Comparison of ENCODE assay signal across 17 cellular contexts in the genomic region with DNA sequence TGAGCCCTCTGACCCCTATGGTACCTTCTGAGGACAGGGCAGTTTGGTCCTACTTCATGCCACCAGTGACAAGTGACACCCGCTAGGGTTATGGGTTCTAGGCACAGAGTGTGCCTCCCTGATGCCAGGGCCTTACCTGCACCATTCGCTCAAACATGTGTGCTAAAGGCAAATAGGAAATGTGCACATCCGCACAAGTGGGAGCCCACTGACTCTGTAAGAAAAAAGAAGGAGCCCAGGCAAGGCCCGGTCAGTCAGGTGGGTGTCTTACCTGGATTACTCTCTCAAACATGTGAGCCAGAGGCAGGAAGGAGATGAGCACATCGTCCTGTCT. TPM values are rescaled to one million over a fixed set of nuclear protein-coding genes. Genes with fewer than 3 reads are reported as not detected.
A peak's percentile ranks its signal among the peaks of the same experiment; 100 is the strongest.
DNase-seq lines count a peak whose midpoint lies in the region; ATAC-seq and TF ChIP-seq lines count a peak whose summit lies in the region.
"Had no signal": no experiment of that assay in that cellular context is flagged by ENCODE, and none has a peak within 500 bp of the region (broad histone marks: within the 10 kb centered on the region; RNA-seq: fewer than 3 reads in every experiment).

No MANE protein-coding gene starts in this region.

- H3K9me3 Mint-ChIP-seq in activated CD4-positive, alpha-beta T cell treated with anti-CD3 and anti-CD28 coated beads, Interleukin-2, amount 10 ng/mL, durations not matched to agents 7 days and 5 days: no peaks in the 10 kb centered on the region
- no peaks in the 10 kb centered on the region for H3K9me3 Mint-ChIP-seq in activated CD4-positive, alpha-beta memory T cell treated with anti-CD3 and anti-CD28 coated beads, Interleukin-2, amount 10 ng/mL, durations not matched to agents 7 days and 5 days
- H3K9me3 Mint-ChIP-seq in effector memory CD8-positive, alpha-beta T cell: no peaks in the 10 kb centered on the region
- H3K9me3 Mint-ChIP-seq in stimulated activated naive B cell treated with anti-CD40 and anti-IgM and Interleukin-4, amounts not matched to agents 10 μg/mL and 1 μg/mL and 100 μg/mL, for 72 hours: no peaks in the 10 kb centered on the region
- H3K9me3 Mint-ChIP-seq: brain had no signal

- H3K27ac Mint-ChIP-seq in activated CD4-positive, alpha-beta T cell treated with anti-CD3 and anti-CD28 coated beads, Interleukin-2, amount 10 ng/mL, durations not matched to agents 7 days and 5 days: peak overlapping the region; percentile 95
- peak overlapping the region; percentile 89 for H3K27ac Mint-ChIP-seq in activated CD4-positive, alpha-beta memory T cell treated with anti-CD3 and anti-CD28 coated beads, Interleukin-2, amount 10 ng/mL, durations not matched to agents 7 days and 5 days
- H3K27ac Mint-ChIP-seq in effector memory CD8-positive, alpha-beta T cell: peak overlapping the region; percentile 89 to 97
- H3K27ac Mint-ChIP-seq in stimulated activated naive B cell treated with anti-CD40 and anti-IgM and Interleukin-4, amounts not matched to agents 10 μg/mL and 1 μg/mL and 100 μg/mL, for 72 hours: peak overlapping the region; percentile 65
- H3K27ac Mint-ChIP-seq: brain had no signal

- TF ChIP-seq CTCF in BE2C (IDR thresholded peaks at IDR 0.05; ENCODE audit: low read depth, low read length) (no peak), RWPE1 (conservative IDR thresholded peaks at IDR 0.05; ENCODE audit: low read depth) (no peak)

- no peak for DNase-seq in activated CD4-positive, alpha-beta T cell treated with anti-CD3 and anti-CD28 coated beads, Interleukin-2, amount 10 ng/mL, durations not matched to agents 7 days and 5 days
- no peak for DNase-seq in activated CD4-positive, alpha-beta T cell treated with anti-CD3 and anti-CD28 coated beads for 48 hours
- peak; percentile 26 for DNase-seq in activated CD4-positive, alpha-beta memory T cell treated with anti-CD3 and anti-CD28 coated beads, Interleukin-2, amount 10 ng/mL, durations not matched to agents 7 days and 5 days
- no peak for DNase-seq in effector memory CD8-positive, alpha-beta T cell
- DNase-seq in stimulated activated naive B cell treated with anti-CD40 and anti-IgM and Interleukin-4, amounts not matched to agents 10 μg/mL and 1 μg/mL and 100 μg/mL, for 72 hours: no peak
- DNase-seq in BE2C: no peak
- DNase-seq in RWPE1 (ENCODE audit: low spot score): no peak
- no peak for DNase-seq in stimulated activated CD4-positive, alpha-beta T cell treated with anti-CD3 and anti-CD28 coated beads, Interleukin-4, amount 100 ng/mL, for 1 hour
- DNase-seq: dorsolateral prefrontal cortex, heart right ventricle, Karpas-422, kidney glomerular epithelial cell had no signal

- no peaks in the 10 kb centered on the region for H3K36me3 ChIP-seq in BE2C
- H3K36me3 ChIP-seq: heart right ventricle had no signal

- H3K36me3 Mint-ChIP-seq in activated CD4-positive, alpha-beta T cell treated with anti-CD3 and anti-CD28 coated beads, Interleukin-2, amount 10 ng/mL, durations not matched to agents 7 days and 5 days (ENCODE audit: low read depth): peaks cover 30% of the 10 kb centered on the region
- no peaks in the 10 kb centered on the region for H3K36me3 Mint-ChIP-seq in activated CD4-positive, alpha-beta memory T cell treated with anti-CD3 and anti-CD28 coated beads, Interleukin-2, amount 10 ng/mL, durations not matched to agents 7 days and 5 days (ENCODE audit: low read depth)
- peaks cover 18% of the 10 kb centered on the region for H3K36me3 Mint-ChIP-seq in effector memory CD8-positive, alpha-beta T cell (ENCODE audit: insufficient read depth)
- H3K36me3 Mint-ChIP-seq in stimulated activated naive B cell treated with anti-CD40 and anti-IgM and Interleukin-4, amounts not matched to agents 10 μg/mL and 1 μg/mL and 100 μg/mL, for 72 hours: no peaks in the 10 kb centered on the region

- H3K27me3 Mint-ChIP-seq in activated CD4-positive, alpha-beta T cell treated with anti-CD3 and anti-CD28 coated beads, Interleukin-2, amount 10 ng/mL, durations not matched to agents 7 days and 5 days: peaks cover 3% of the 10 kb centered on the region
- no peaks in the 10 kb centered on the region for H3K27me3 Mint-ChIP-seq in activated CD4-positive, alpha-beta memory T cell treated with anti-CD3 and anti-CD28 coated beads, Interleukin-2, amount 10 ng/mL, durations not matched to agents 7 days and 5 days
- H3K27me3 Mint-ChIP-seq in effector memory CD8-positive, alpha-beta T cell: no peaks in the 10 kb centered on the region
- no peaks in the 10 kb centered on the region for H3K27me3 Mint-ChIP-seq in stimulated activated naive B cell treated with anti-CD40 and anti-IgM and Interleukin-4, amounts not matched to agents 10 μg/mL and 1 μg/mL and 100 μg/mL, for 72 hours
- H3K27me3 Mint-ChIP-seq: brain had no signal

- H3K4me3 Mint-ChIP-seq in activated CD4-positive, alpha-beta T cell treated with anti-CD3 and anti-CD28 coated beads, Interleukin-2, amount 10 ng/mL, durations not matched to agents 7 days and 5 days: peak overlapping the region; percentile 75
- peak overlapping the region; percentile 69 for H3K4me3 Mint-ChIP-seq in activated CD4-positive, alpha-beta memory T cell treated with anti-CD3 and anti-CD28 coated beads, Interleukin-2, amount 10 ng/mL, durations not matched to agents 7 days and 5 days
- H3K4me3 Mint-ChIP-seq in effector memory CD8-positive, alpha-beta T cell: peak overlapping the region; percentile 76 to 87
- H3K4me3 Mint-ChIP-seq in stimulated activated naive B cell treated with anti-CD40 and anti-IgM and Interleukin-4, amounts not matched to agents 10 μg/mL and 1 μg/mL and 100 μg/mL, for 72 hours: no peak overlapping the region
- H3K4me3 Mint-ChIP-seq: brain had no signal

- peak; percentile 39 for ATAC-seq in effector memory CD8-positive, alpha-beta T cell (replicated peaks)
- ATAC-seq in stimulated activated naive B cell treated with anti-CD40 and anti-IgM and Interleukin-4, amounts not matched to agents 10 μg/mL and 1 μg/mL and 100 μg/mL, for 72 hours (replicated peaks): no peak
- ATAC-seq: A549 had no signal

- no peaks in the 10 kb centered on the region for H3K9me3 ChIP-seq in BE2C
- H3K9me3 ChIP-seq: A549, heart right ventricle had no signal

- POLR2A ChIA-PET in activated CD4-positive, alpha-beta T cell treated with anti-CD3 and anti-CD28 coated beads, Interleukin-2, amount 10 ng/mL, durations not matched to agents 7 days and 5 days (lab: Charles Lee): no interaction called here
- POLR2A ChIA-PET in activated CD4-positive, alpha-beta memory T cell treated with anti-CD3 and anti-CD28 coated beads, Interleukin-2, amount 10 ng/mL, durations not matched to agents 7 days and 5 days (lab: Charles Lee): interaction anchor here (1.0 kb wide), 1 partner anchor 81 kb away, joined by 3 read pairs; no protein-coding TSS in a partner anchor
- POLR2A ChIA-PET in RWPE1 (lab: Yijun Ruan, JAX; ENCODE audit: low non-redundant PET): no interaction called here

- H3K27ac ChIP-seq in RWPE1: no peak overlapping the region
- H3K27ac ChIP-seq: A549, parathyroid adenoma had no signal

- H3K4me3 ChIP-seq in BE2C (ENCODE audit: low read depth, low read length): no peak overlapping the region
- H3K4me3 ChIP-seq: A549, dorsolateral prefrontal cortex, smooth muscle cell had no signal

- H3K4me1 Mint-ChIP-seq in activated CD4-positive, alpha-beta T cell treated with anti-CD3 and anti-CD28 coated beads, Interleukin-2, amount 10 ng/mL, durations not matched to agents 7 days and 5 days: peaks cover 48% of the 10 kb centered on the region
- peaks cover 26% of the 10 kb centered on the region for H3K4me1 Mint-ChIP-seq in activated CD4-positive, alpha-beta memory T cell treated with anti-CD3 and anti-CD28 coated beads, Interleukin-2, amount 10 ng/mL, durations not matched to agents 7 days and 5 days
- H3K4me1 Mint-ChIP-seq in effector memory CD8-positive, alpha-beta T cell (ENCODE audit: low read depth in 2 of 2): peaks cover 32 to 51% of the 10 kb centered on the region in 2 donors
- peaks cover 0 to 5% of the 10 kb centered on the region in 2 donors for H3K4me1 Mint-ChIP-seq in stimulated activated naive B cell treated with anti-CD40 and anti-IgM and Interleukin-4, amounts not matched to agents 10 μg/mL and 1 μg/mL and 100 μg/mL, for 72 hours
- H3K4me1 Mint-ChIP-seq: brain had no signal

- no peaks in the 10 kb centered on the region for H3K4me1 ChIP-seq in BE2C
- H3K4me1 ChIP-seq: A549, heart right ventricle, parathyroid adenoma had no signal

- no peaks in the 10 kb centered on the region for H3K27me3 ChIP-seq in BE2C
- H3K27me3 ChIP-seq: dorsolateral prefrontal cortex, heart right ventricle had no signal

- CTCF ChIA-PET in activated CD4-positive, alpha-beta T cell treated with anti-CD3 and anti-CD28 coated beads, Interleukin-2, amount 10 ng/mL, durations not matched to agents 7 days and 5 days (lab: Charles Lee): no interaction called here
- CTCF ChIA-PET in activated CD4-positive, alpha-beta memory T cell treated with anti-CD3 and anti-CD28 coated beads, Interleukin-2, amount 10 ng/mL, durations not matched to agents 7 days and 5 days (lab: Charles Lee): no interaction called here
- CTCF ChIA-PET in RWPE1 (lab: Yijun Ruan, JAX): no interaction called here

RNA-seq across cellular contexts. Expression of a gene that starts 29.1 kb away (rescaled TPM):
- total RNA-seq in activated CD4-positive, alpha-beta T cell treated with anti-CD3 and anti-CD28 coated beads, Interleukin-2, amount 10 ng/mL, durations not matched to agents 7 days and 5 days: not detected
- total RNA-seq in activated CD4-positive, alpha-beta memory T cell treated with anti-CD3 and anti-CD28 coated beads, Interleukin-2, amount 10 ng/mL, durations not matched to agents 7 days and 5 days: 1 to 10 TPM; 1.1 to 2.2 TPM
- polyA plus RNA-seq in BE2C (2012; ENCODE audit: insufficient read depth, insufficient read length, low read depth): not detected
- total RNA-seq: fibroblast of lung, heart right ventricle, smooth muscle cell had no signal
- polyA plus RNA-seq: A549, fibroblast of lung, smooth muscle cell had no signal

RNA-seq across cellular contexts. Expression of a gene that starts 36.9 kb away (rescaled TPM):
- total RNA-seq in activated CD4-positive, alpha-beta T cell treated with anti-CD3 and anti-CD28 coated beads, Interleukin-2, amount 10 ng/mL, durations not matched to agents 7 days and 5 days: 10 to 100 TPM; 26.5 to 38.8 TPM
- 10 to 100 TPM; 10.6 to 11.5 TPM for total RNA-seq in activated CD4-positive, alpha-beta memory T cell treated with anti-CD3 and anti-CD28 coated beads, Interleukin-2, amount 10 ng/mL, durations not matched to agents 7 days and 5 days
- polyA plus RNA-seq in BE2C (2012; ENCODE audit: insufficient read depth, insufficient read length, low read depth): 1.9 TPM
- total RNA-seq: smooth muscle cell had no signal
- polyA plus RNA-seq: smooth muscle cell had no signal

Comparison
In these comparisons a context has a peak if more than half of its experiments do, and no peak if none do; other contexts are left out.
1. H3K4me3 Mint-ChIP-seq: peak in activated CD4-positive, alpha-beta T cell treated with anti-CD3 and anti-CD28 coated beads, Interleukin-2, amount 10 ng/mL, durations not matched to agents 7 days and 5 days (single experiment), activated CD4-positive, alpha-beta memory T cell treated with anti-CD3 and anti-CD28 coated beads, Interleukin-2, amount 10 ng/mL, durations not matched to agents 7 days and 5 days (single experiment) and effector memory CD8-positive, alpha-beta T cell (2 of 2); none in stimulated activated naive B cell treated with anti-CD40 and anti-IgM and Interleukin-4, amounts not matched to agents 10 μg/mL and 1 μg/mL and 100 μg/mL, for 72 hours (0 of 2).
2. Peak in every context shown above with its lines, with median percentiles within 50 percentile points of each other: H3K27ac Mint-ChIP-seq.